8 cellular contexts compared by ENCODE assay signal in genomic region chr15:64809649-64810498, GRCh38. TPM values are rescaled to one million over a fixed set of nuclear protein-coding genes. Genes with fewer than 3 reads are reported as not detected.
DNase-seq lines count a peak whose midpoint lies in the region; TF ChIP-seq lines count a peak whose summit lies in the region.

No MANE protein-coding gene starts in this region.

- no peak overlapping the region for H3K27ac ChIP-seq in VCaP

- H3K4me3 Mint-ChIP-seq in immature natural killer cell = no peak overlapping the region

- no peaks in the 10 kb centered on the region for H3K36me3 Mint-ChIP-seq in immature natural killer cell

- peaks cover 0 to 4% (median 3%) of the 10 kb centered on the region in 3 donors for H3K27me3 Mint-ChIP-seq in immature natural killer cell (ENCODE audit: low read depth in 3 of 3)

- H3K4me1 Mint-ChIP-seq in immature natural killer cell = no peaks in the 10 kb centered on the region

- in situ Hi-C loops in GM13977 (cut with MboI; ENCODE audit: low pct_unique_long_range_greater_than_20kb, low sequenced_read_pairs, unreplicated experiment) (loop anchor here (5.0 kb wide), 1 partner anchor 78 kb away; no protein-coding TSS in a partner anchor), T47D (cut with HindIII; ENCODE audit: low pct_unique_long_range_greater_than_20kb, low sequenced_read_pairs) (no loop called here)

- no peaks in the 10 kb centered on the region for H3K9me3 Mint-ChIP-seq in immature natural killer cell

- DNase-seq in A172 (ENCODE audit: low spot score) (peak; percentile 66), GM13977 (ENCODE audit: low spot score) (peak; percentile 84), NCI-H2107 (lab: John Stamatoyannopoulos, UW) (peak; percentile 17), T47D (ENCODE audit: low read depth in 1 of 2, low spot score in 1 of 2) (peak; percentile 77 to 87), immature natural killer cell (peak; percentile 60 to 66 (median 62)), GOT3 (lab: John Stamatoyannopoulos, UW) (no peak)
- peak; percentile 41 to 67 (median 61) for DNase-seq in stimulated activated CD4-positive, alpha-beta T cell treated with anti-CD3 and anti-CD28 coated beads, Interleukin-12 subunit alpha, Interleukin-12 subunit beta, amount 100 ng/mL, for 48 hours (ENCODE audit: low read depth in 2 of 3, low spot score in 1 of 3)

- H3K27ac Mint-ChIP-seq in immature natural killer cell = no peak overlapping the region

- peak; percentile 94 for TF ChIP-seq CTCF in GM13977 (IDR thresholded peaks at IDR 0.05; ENCODE audit: extremely low read depth, insufficient read depth, missing control alignments)
- TF ChIP-seq CTCF in VCaP (conservative IDR thresholded peaks at IDR 0.05) = peak; percentile 98

RNA-seq across cellular contexts. Expression of gene PIF1, which starts 15.6 kb away (rescaled TPM):
- 11.0 and 15.1 TPM in 2 replicates for total RNA-seq in A172 (2014; rRNA removed; shearing (Covaris generic))
- 1 to 10 TPM; 1.1 to 2.5 (median 2.1) TPM for polyA plus RNA-seq in immature natural killer cell

RNA-seq across cellular contexts. Expression of gene PLEKHO2, which starts 31.8 kb away (rescaled TPM):
- total RNA-seq in A172 (2014; rRNA removed; shearing (Covaris generic)) = 15.2 and 24.3 TPM in 2 replicates
- 100 to 1,000 TPM in 1 of 3 donors, 10 to 100 TPM in 2; 37.1 to 104 (median 49.3) TPM for polyA plus RNA-seq in immature natural killer cell

RNA-seq across cellular contexts. Expression of gene RBPMS2, which starts 34.5 kb away (rescaled TPM):
- total RNA-seq in A172 (2014; rRNA removed; shearing (Covaris generic)) = 0.50 and 0.53 TPM in 2 replicates
- polyA plus RNA-seq in immature natural killer cell = 1 to 10 TPM in 2 of 3 donors, under 1 TPM in 1; 0.22 to 2.9 (median 1.2) TPM
